Comparison of ENCODE assay signal across 8 cellular contexts in the genomic region with DNA sequence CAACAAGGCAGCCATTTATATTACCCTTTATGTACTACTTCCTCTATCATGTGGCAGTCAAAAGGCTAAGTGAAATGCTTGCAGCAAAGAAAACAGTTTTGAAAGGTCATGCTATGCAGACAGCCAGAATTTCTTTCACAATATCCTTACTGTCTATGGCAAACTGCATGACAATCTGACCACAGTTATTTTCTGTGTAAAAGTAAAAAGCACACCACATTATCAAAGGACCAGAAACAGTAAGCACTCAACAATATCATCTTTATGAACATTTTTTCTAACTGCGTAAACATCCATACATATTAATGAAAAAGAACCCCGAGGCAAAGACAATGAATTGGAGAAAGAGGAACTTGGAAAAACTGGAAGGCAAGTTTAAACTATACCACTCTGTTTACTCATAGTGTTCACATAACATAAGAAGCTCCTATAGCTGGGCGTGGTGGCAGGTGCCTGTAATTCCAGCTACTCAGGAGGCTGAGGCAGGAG. TPM values are rescaled to one million over a fixed set of nuclear protein-coding genes. Genes with fewer than 3 reads are reported as not detected.
DNase-seq lines count a peak whose midpoint lies in the region; ATAC-seq and TF ChIP-seq lines count a peak whose summit lies in the region.

No MANE protein-coding gene starts in this region.

- no peak overlapping the region for H3K4me3 ChIP-seq in CD8-positive, alpha-beta T cell (ENCODE audit: low read depth, low read length)
- no peak overlapping the region for H3K4me3 ChIP-seq in mucosa of descending colon

- no peak for ATAC-seq in CD8-positive, alpha-beta T cell
- ATAC-seq in mucosa of descending colon (peak; percentile 61), HG03175 (IDR thresholded peaks at IDR 0.05; ENCODE audit: unreplicated experiment) (no peak)

- no peak overlapping the region for H3K4me3 Mint-ChIP-seq in CD8-positive, alpha-beta T cell
- no peak overlapping the region for H3K4me3 Mint-ChIP-seq in glutamatergic neuron (ENCODE audit: unreplicated experiment)

- H3K4me1 Mint-ChIP-seq in CD8-positive, alpha-beta T cell (ENCODE audit: low read depth) = peaks cover 17% of the 10 kb centered on the region
- no peaks in the 10 kb centered on the region for H3K4me1 Mint-ChIP-seq in glutamatergic neuron (ENCODE audit: low read depth, unreplicated experiment)

- no peak overlapping the region for H3K27ac ChIP-seq in CD8-positive, alpha-beta T cell (ENCODE audit: low read depth, low read length)
- H3K27ac ChIP-seq in caudate nucleus (ENCODE audit: low read depth, low read length) = peak overlapping the region; percentile 30

- no peaks in the 10 kb centered on the region for H3K36me3 ChIP-seq in CD8-positive, alpha-beta T cell (ENCODE audit: insufficient read depth, low read length)
- H3K36me3 ChIP-seq in mucosa of descending colon (ENCODE audit: low read depth) = no peaks in the 10 kb centered on the region

- H3K27me3 ChIP-seq in CD8-positive, alpha-beta T cell (ENCODE audit: insufficient read depth, low read length) = no peaks in the 10 kb centered on the region

- POLR2A ChIA-PET in CD8-positive, alpha-beta T cell (lab: Charles Lee) = interaction anchor here (0.6 kb wide), 1 partner anchor 1517 kb away, joined by 6 read pairs; no protein-coding TSS in a partner anchor

- peak overlapping the region; percentile 24 for H3K27ac Mint-ChIP-seq in CD8-positive, alpha-beta T cell
- no peak overlapping the region for H3K27ac Mint-ChIP-seq in glutamatergic neuron (ENCODE audit: unreplicated experiment)

- peaks cover 26% of the 10 kb centered on the region for H3K36me3 Mint-ChIP-seq in CD8-positive, alpha-beta T cell
- H3K36me3 Mint-ChIP-seq in glutamatergic neuron (ENCODE audit: unreplicated experiment) = peaks cover 7% of the 10 kb centered on the region

- H3K9me3 Mint-ChIP-seq in CD8-positive, alpha-beta T cell = no peaks in the 10 kb centered on the region
- H3K9me3 Mint-ChIP-seq in glutamatergic neuron (ENCODE audit: unreplicated experiment) = no peaks in the 10 kb centered on the region

- no peak for DNase-seq in CD8-positive, alpha-beta T cell
- peak; percentile 95 for DNase-seq in MV-4-11 (lab: John Stamatoyannopoulos, UW)
- no peak for DNase-seq in caudate nucleus (lab: John Stamatoyannopoulos, UW)
- DNase-seq in mucosa of descending colon = peak in 1 of 3 donors; percentile 22
- no peak for DNase-seq in glutamatergic neuron
- no peak for DNase-seq in activated CD4-positive, CD25-positive, alpha-beta regulatory T cell (lab: John Stamatoyannopoulos, UW)
- no peak for DNase-seq in GOT3 (lab: John Stamatoyannopoulos, UW)

- no peaks in the 10 kb centered on the region for H3K4me1 ChIP-seq in CD8-positive, alpha-beta T cell (ENCODE audit: insufficient read depth, low read length)
- H3K4me1 ChIP-seq in mucosa of descending colon (ENCODE audit: low read depth) = peaks cover 3% of the 10 kb centered on the region

- intact Hi-C loops in CD8-positive, alpha-beta T cell (cut with DNase I, micrococcal nuclease) = no loop called here
- intact Hi-C loops in mucosa of descending colon (cut with DNase I, micrococcal nuclease) = no loop called here

- CTCF ChIA-PET in CD8-positive, alpha-beta T cell (lab: Charles Lee) = interaction anchor here (1.1 kb wide), 1 partner anchor 129 kb away, joined by 3 read pairs; no protein-coding TSS in a partner anchor

- H3K27me3 Mint-ChIP-seq in CD8-positive, alpha-beta T cell (ENCODE audit: low read depth) = no peaks in the 10 kb centered on the region
- H3K27me3 Mint-ChIP-seq in glutamatergic neuron (ENCODE audit: unreplicated experiment) = no peaks in the 10 kb centered on the region

- H3K9me3 ChIP-seq in CD8-positive, alpha-beta T cell (ENCODE audit: low read length) = no peaks in the 10 kb centered on the region
- no peaks in the 10 kb centered on the region for H3K9me3 ChIP-seq in mucosa of descending colon

- no peak for TF ChIP-seq CTCF in CD8-positive, alpha-beta T cell (IDR thresholded peaks at IDR 0.05)
- no peak for TF ChIP-seq CTCF in mucosa of descending colon (IDR thresholded peaks at IDR 0.05)
- no peak for TF ChIP-seq CTCF in glutamatergic neuron (IDR thresholded peaks at IDR 0.05; ENCODE audit: partially characterized antibody, unreplicated experiment)

RNA-seq across cellular contexts. Expression of a gene that starts 47.9 kb away (rescaled TPM):
- 10 to 100 TPM; 14.7 to 15.0 TPM for total RNA-seq in CD8-positive, alpha-beta T cell
- total RNA-seq in mucosa of descending colon = 10 to 100 TPM; 44.3 to 57.9 (median 51.8) TPM
- total RNA-seq in glutamatergic neuron (ENCODE audit: unreplicated experiment) = 14.2 TPM
